ENCODE assay signal across 10 cellular contexts in genomic region chr18:48715651-48716354, GRCh38.
A peak's percentile ranks its signal among the peaks of the same experiment; 100 is the strongest.
DNase-seq lines count a peak whose midpoint lies in the region; ATAC-seq, FAIRE-seq and TF ChIP-seq lines count a peak whose summit lies in the region.
"Had no signal": no experiment of that assay in that cellular context is flagged by ENCODE, and none has a peak within 500 bp of the region (broad histone marks: within the 10 kb centered on the region; RNA-seq: fewer than 3 reads in every experiment).

No MANE protein-coding gene starts in this region.

- BruUV-seq in GM12878 (replicated peaks; lab: Mats Ljungman, UMichigan): no TSS peak

- H3K9me3 ChIP-seq in GM12878 (replicated peaks; ENCODE audit: control insufficient read depth, insufficient read depth, low read length): no peaks in the 10 kb centered on the region; the same call in 2 of the 3 replicates
- H3K9me3 ChIP-seq in trophoblast cell (ENCODE audit: insufficient read depth, low read depth, low read length): no peaks in the 10 kb centered on the region

- intact Hi-C loops in GM12878 (cut with micrococcal nuclease; ENCODE audit: unreplicated experiment): no loop called here

- no peaks in the 10 kb centered on the region for H3K36me3 ChIP-seq in GM12878 (ENCODE audit: control insufficient read depth in 2 of 2, insufficient read depth in 2 of 2, low read length in 1 of 2)
- peaks cover 3 to 10% of the 10 kb centered on the region in 2 experiments for H3K36me3 ChIP-seq in trophoblast cell (ENCODE audit: control insufficient read depth in 1 of 2, insufficient read depth in 2 of 2, low read length in 2 of 2)

- 0 out of 2 replicates have a peak overlapping the region, but pooled peaks have one; percentile 14 for H3K4me2 ChIP-seq in GM12878 (ENCODE audit: control insufficient read depth, insufficient read depth)
- H3K4me2 ChIP-seq in trophoblast cell (ENCODE audit: low read length): no peak overlapping the region

- TF ChIP-seq POLR2A in GM12878 (IDR thresholded peaks at IDR 0.05; ENCODE audit: low read depth, low read length): no peak

- no peak overlapping the region for H3K18ac ChIP-seq in trophoblast cell (ENCODE audit: low read length)

- SMC1A ChIA-PET in GM12878 (lab: Charles Lee; ENCODE audit: uncharacterized antibody, unreplicated experiment): interaction anchor here (1.0 to 3.7 kb wide), 11 partner anchors 10 to 523 kb away, joined by 3 to 32 read pairs (median 4); no protein-coding TSS in a partner anchor

- FAIRE-seq in GM18507 (lab: Jason Lieb, UNC) (peak; percentile 87), GM12878 (lab: Jason Lieb, UNC) (no peak)

- no peak overlapping the region for H3K14ac ChIP-seq in trophoblast cell (ENCODE audit: low read length)

- no peak overlapping the region for H2AK5ac ChIP-seq in trophoblast cell (ENCODE audit: low read length)

- no peaks in the 10 kb centered on the region for H4K20me1 ChIP-seq in GM12878 (ENCODE audit: control insufficient read depth, insufficient read depth)

- H3K27me3 ChIP-seq in GM12878 (replicated peaks in 1 of 2; ENCODE audit: control insufficient read depth in 2 of 2, insufficient read depth in 2 of 2, low read length in 1 of 2) (no peaks in the 10 kb centered on the region), trophoblast cell (ENCODE audit: insufficient read depth, low read length) (no peaks in the 10 kb centered on the region)

- H4K91ac ChIP-seq in trophoblast cell (ENCODE audit: low read depth, low read length): no peak overlapping the region

- H2AFZ ChIP-seq in GM12878 (ENCODE audit: control insufficient read depth, low read depth, low read length) (no peak overlapping the region), trophoblast cell (ENCODE audit: insufficient read depth, low read length, poor library complexity) (no peak overlapping the region)

- peak; percentile 49 for ATAC-seq in HG03108 (IDR thresholded peaks at IDR 0.05; ENCODE audit: unreplicated experiment)
- ATAC-seq in GM12878: peak; percentile 87
- ATAC-seq: stimulated activated naive CD8-positive, alpha-beta T cell treated with anti-CD3 and anti-CD28 coated beads, Interleukin-15, amount 100 ng/mL, for 72 hours had no signal

- H3K4ac ChIP-seq in trophoblast cell (ENCODE audit: low read depth, low read length): no peak overlapping the region

- in situ Hi-C loops in GM12878 (cut with MboI): no loop called here

- POLR2A ChIA-PET in GM12878 (lab: Charles Lee): interaction anchor here (0.6 to 0.8 kb wide), 3 partner anchors 8 to 236 kb away, joined by 3 to 5 read pairs (median 4); no protein-coding TSS in a partner anchor

- H4K12ac ChIP-seq in trophoblast cell (ENCODE audit: low read depth, low read length): no peak overlapping the region

- WGBS in GM12878 (ENCODE audit: insufficient coverage, insufficient replicate concordance, low lambda C conversion rate, missing lambda C conversion rate): 74% methylated on average over 10 of the region's 10 CpGs
- no CpG with 5 or more reads among the region's 10 CpGs for WGBS in trophoblast cell (ENCODE audit: extremely low coverage, insufficient coverage, insufficient read length)

- no peak overlapping the region for H3K4me3 ChIP-seq in GM12878
- H3K4me3 ChIP-seq in trophoblast cell (ENCODE audit: low read depth, low read length): no peak overlapping the region

- H2BK120ac ChIP-seq in trophoblast cell (ENCODE audit: insufficient read depth, low read length, poor library complexity): no peak overlapping the region

- DNase-seq in GM18507 (ENCODE audit: extremely low spot score, insufficient read length, low read depth) (peak; percentile 28), GM12878 (ENCODE audit: low read depth, low spot score) (no peak), trophoblast cell (peak; percentile 11 to 15), NCI-H2171 (lab: John Stamatoyannopoulos, UW) (no peak), iPS-NIHi7 (ENCODE audit: extremely low spot score) (no peak), NCI-H446 treated with DMSO at 0.1 percent for 48 hours (lab: John Stamatoyannopoulos, UW) (no peak), NCI-H345 treated with DMSO at 0.1 percent for 48 hours (lab: John Stamatoyannopoulos, UW; ENCODE audit: unreplicated experiment) (no peak)
- DNase-seq: stimulated activated naive CD8-positive, alpha-beta T cell treated with anti-CD3 and anti-CD28 coated beads, Interleukin-15, amount 100 ng/mL, for 72 hours; SW 1271 had no signal

- peaks cover 16% of the 10 kb centered on the region for H3K4me1 ChIP-seq in GM12878 (ENCODE audit: control insufficient read depth, insufficient read depth, low read length)
- H3K4me1 ChIP-seq in trophoblast cell (ENCODE audit: control insufficient read depth in 1 of 2, insufficient read depth in 2 of 2, low read length in 2 of 2): peaks cover 4 to 7% of the 10 kb centered on the region in 2 experiments

- H4K8ac ChIP-seq in trophoblast cell (ENCODE audit: low read depth, low read length): no peak overlapping the region

- no peaks in the 10 kb centered on the region for H3K79me1 ChIP-seq in trophoblast cell (ENCODE audit: low read length)

- no peak for TF ChIP-seq CTCF in GM12878 (IDR thresholded peaks at IDR 0.05 in 2 of 3, conservative IDR thresholded peaks at IDR 0.05 in 1 of 3; ENCODE audit: control insufficient read depth in 2 of 3, extremely low read depth in 1 of 3, insufficient read depth in 1 of 3, low read depth in 3 of 3, low read length in 3 of 3)

- TF ChIP-seq EP300 in GM12878 (IDR thresholded peaks at IDR 0.05; ENCODE audit: borderline replicate concordance in 1 of 2, control insufficient read depth in 1 of 2, low read depth in 2 of 2, low read length in 2 of 2): no peak

- no peak overlapping the region for H3K27ac ChIP-seq in GM12878 (ENCODE audit: control insufficient read depth, insufficient read depth)
- no peak overlapping the region for H3K27ac ChIP-seq in trophoblast cell (ENCODE audit: low read depth, low read length)

- H3K23ac ChIP-seq in trophoblast cell (ENCODE audit: low read length): no peak overlapping the region

- RAD21 ChIA-PET in GM12878 (lab: Charles Lee; ENCODE audit: unreplicated experiment): interaction anchor here (0.6 to 2.2 kb wide), 9 partner anchors 8 to 463 kb away, joined by 3 to 7 read pairs (median 4); no protein-coding TSS in a partner anchor

- TF ChIP-seq RAD21 in GM12878 (IDR thresholded peaks at IDR 0.05; ENCODE audit: insufficient read depth, low read depth, low read length): 0 out of 2 replicates have a peak, but pooled peaks have one; percentile 9

- CTCF ChIA-PET in GM12878 (lab: Yijun Ruan, JAX): interaction anchor here (0.6 to 2.6 kb wide), 9 partner anchors 17 to 749 kb away, joined by 3 to 7 read pairs (median 3); no protein-coding TSS in a partner anchor

- no peak overlapping the region for H2BK5ac ChIP-seq in trophoblast cell (ENCODE audit: low read depth, low read length, poor library complexity)

- no peak overlapping the region for H2BK12ac ChIP-seq in trophoblast cell (ENCODE audit: low read length)

- H3K79me2 ChIP-seq in GM12878 (ENCODE audit: control insufficient read depth, insufficient read depth, low read length) (no peaks in the 10 kb centered on the region), trophoblast cell (ENCODE audit: control insufficient read depth, insufficient read depth, low read length, poor library complexity) (no peaks in the 10 kb centered on the region)

- no peak overlapping the region for H3K9ac ChIP-seq in GM12878 (ENCODE audit: control insufficient read depth, insufficient read depth, low read length)
- no peak overlapping the region for H3K9ac ChIP-seq in trophoblast cell (ENCODE audit: low read length)

TF ChIP-seq in GM12878, 131 proteins besides CTCF, POLR2A, EP300 and RAD21:
- TF ChIP-seq IRF4 (IDR thresholded peaks at IDR 0.05; ENCODE audit: low read depth, low read length) (peak; percentile 74), SPI1 (IDR thresholded peaks at IDR 0.05; ENCODE audit: borderline replicate concordance, insufficient read depth, low read depth, low read length) (peak; percentile 99), RUNX3 (IDR thresholded peaks at IDR 0.05; ENCODE audit: low read length) (0 out of 2 replicates have a peak, but pooled peaks have one; percentile 14), CUX1 (IDR thresholded peaks at IDR 0.05; ENCODE audit: insufficient replicate concordance, low read depth, low read length) (no peak), TCF7 (IDR thresholded peaks at IDR 0.05; ENCODE audit: borderline replicate concordance) (no peak)

Comparison
In these comparisons a context has a peak if more than half of its experiments do, and no peak if none do; other contexts are left out.
1. DNase-seq: peak in GM18507 (single experiment) and trophoblast cell (2 of 2); none in GM12878 (single experiment), NCI-H2171 (single experiment), iPS-NIHi7 (single experiment), NCI-H446 treated with DMSO at 0.1 percent for 48 hours (single experiment) and NCI-H345 treated with DMSO at 0.1 percent for 48 hours (single experiment).